In genomic region chr16:69114976-69115355, GRCh38 we compare ENCODE assay signal across 19 cellular contexts. TPM values are rescaled to one million over a fixed set of nuclear protein-coding genes. Genes with fewer than 3 reads are reported as not detected.
A peak's percentile ranks its signal among the peaks of the same experiment; 100 is the strongest.
DNase-seq lines count a peak whose midpoint lies in the region; ATAC-seq and TF ChIP-seq lines count a peak whose summit lies in the region.
"Had no signal": no experiment of that assay in that cellular context is flagged by ENCODE, and none has a peak within 500 bp of the region (broad histone marks: within the 10 kb centered on the region; RNA-seq: fewer than 3 reads in every experiment).

No MANE protein-coding gene starts in this region.

- peaks cover 19% of the 10 kb centered on the region for H3K36me3 Mint-ChIP-seq in activated naive CD8-positive, alpha-beta T cell treated with anti-CD3 and anti-CD28 coated beads, Interleukin-2, amount 10 ng/mL, durations not matched to agents 7 days and 5 days
- peaks cover 11% of the 10 kb centered on the region for H3K36me3 Mint-ChIP-seq in activated naive CD8-positive, alpha-beta T cell treated with anti-CD3 and anti-CD28 coated beads for 36 hours
- peaks cover 36 to 62% of the 10 kb centered on the region in 2 donors for H3K36me3 Mint-ChIP-seq in stimulated activated naive B cell treated with anti-CD40 and anti-IgM and Interleukin-4, amounts not matched to agents 10 μg/mL and 1 μg/mL and 100 μg/mL, for 72 hours

- peaks cover 7% of the 10 kb centered on the region for H3K4me1 Mint-ChIP-seq in activated naive CD8-positive, alpha-beta T cell treated with anti-CD3 and anti-CD28 coated beads, Interleukin-2, amount 10 ng/mL, durations not matched to agents 7 days and 5 days
- H3K4me1 Mint-ChIP-seq in activated naive CD8-positive, alpha-beta T cell treated with anti-CD3 and anti-CD28 coated beads for 36 hours = peaks cover 6% of the 10 kb centered on the region
- H3K4me1 Mint-ChIP-seq in stimulated activated naive B cell treated with anti-CD40 and anti-IgM and Interleukin-4, amounts not matched to agents 10 μg/mL and 1 μg/mL and 100 μg/mL, for 72 hours = peaks cover 5 to 10% of the 10 kb centered on the region in 2 donors

- in situ Hi-C loops in GM13976 (cut with MboI; ENCODE audit: low sequenced_read_pairs, unreplicated experiment) = loop anchor here (10.0 to 25.0 kb wide), 2 partner anchors 253 to 410 kb away; no protein-coding TSS in a partner anchor

- no peak for ATAC-seq in activated naive CD8-positive, alpha-beta T cell treated with anti-CD3 and anti-CD28 coated beads, Interleukin-2, amount 10 ng/mL, durations not matched to agents 7 days and 5 days (ENCODE audit: low read depth)
- ATAC-seq in sciatic nerve (no peak), GM18858 (IDR thresholded peaks at IDR 0.05; ENCODE audit: unreplicated experiment) (no peak), HG02938 (IDR thresholded peaks at IDR 0.05; ENCODE audit: unreplicated experiment) (no peak)
- no peak for ATAC-seq in stimulated activated naive B cell treated with anti-CD40 and anti-IgM and Interleukin-4, amounts not matched to agents 10 μg/mL and 1 μg/mL and 100 μg/mL, for 72 hours (replicated peaks)
- ATAC-seq: GM12878 had no signal

- no peak for TF ChIP-seq CTCF in GM13976 (IDR thresholded peaks at IDR 0.05; ENCODE audit: borderline replicate concordance, control extremely low read depth, extremely low read depth, insufficient read depth, missing control alignments)

- no peak overlapping the region for H3K4me3 Mint-ChIP-seq in activated naive CD8-positive, alpha-beta T cell treated with anti-CD3 and anti-CD28 coated beads, Interleukin-2, amount 10 ng/mL, durations not matched to agents 7 days and 5 days
- no peak overlapping the region for H3K4me3 Mint-ChIP-seq in activated naive CD8-positive, alpha-beta T cell treated with anti-CD3 and anti-CD28 coated beads for 36 hours
- H3K4me3 Mint-ChIP-seq in stimulated activated naive B cell treated with anti-CD40 and anti-IgM and Interleukin-4, amounts not matched to agents 10 μg/mL and 1 μg/mL and 100 μg/mL, for 72 hours = no peak overlapping the region
- H3K4me3 Mint-ChIP-seq: CD14-positive monocyte; CD4-positive, alpha-beta T cell; CD8-positive, alpha-beta memory T cell had no signal

- DNase-seq in activated naive CD8-positive, alpha-beta T cell treated with anti-CD3 and anti-CD28 coated beads, Interleukin-2, amount 10 ng/mL, durations not matched to agents 7 days and 5 days = peak; percentile 13
- DNase-seq in activated naive CD8-positive, alpha-beta T cell treated with anti-CD3 and anti-CD28 coated beads for 36 hours = no peak
- peak; percentile 21 for DNase-seq in sciatic nerve (ENCODE audit: low spot score)
- DNase-seq in stimulated activated naive B cell treated with anti-CD40 and anti-IgM and Interleukin-4, amounts not matched to agents 10 μg/mL and 1 μg/mL and 100 μg/mL, for 72 hours = no peak
- DNase-seq in GM13976 (ENCODE audit: low spot score) = no peak
- DNase-seq: AML-193; BE2C; CD4-positive, alpha-beta T cell; CD8-positive, alpha-beta memory T cell; DMS 273 treated with DMSO at 0.1 percent for 48 hours; DMS79; EL; GDM1; GM23248; HCEC 1CT had no signal

- no peak overlapping the region for H3K27ac Mint-ChIP-seq in activated naive CD8-positive, alpha-beta T cell treated with anti-CD3 and anti-CD28 coated beads, Interleukin-2, amount 10 ng/mL, durations not matched to agents 7 days and 5 days
- H3K27ac Mint-ChIP-seq in activated naive CD8-positive, alpha-beta T cell treated with anti-CD3 and anti-CD28 coated beads for 36 hours = no peak overlapping the region
- peak overlapping the region; percentile 22 for H3K27ac Mint-ChIP-seq in stimulated activated naive B cell treated with anti-CD40 and anti-IgM and Interleukin-4, amounts not matched to agents 10 μg/mL and 1 μg/mL and 100 μg/mL, for 72 hours
- H3K27ac Mint-ChIP-seq: CD4-positive, alpha-beta T cell had no signal

- intact Hi-C loops in sciatic nerve (cut with DNase I) = no loop called here

- POLR2A ChIA-PET in activated naive CD8-positive, alpha-beta T cell treated with anti-CD3 and anti-CD28 coated beads, Interleukin-2, amount 10 ng/mL, durations not matched to agents 7 days and 5 days (lab: Charles Lee) = no interaction called here

- H3K9me3 Mint-ChIP-seq in activated naive CD8-positive, alpha-beta T cell treated with anti-CD3 and anti-CD28 coated beads, Interleukin-2, amount 10 ng/mL, durations not matched to agents 7 days and 5 days = no peaks in the 10 kb centered on the region
- H3K9me3 Mint-ChIP-seq in activated naive CD8-positive, alpha-beta T cell treated with anti-CD3 and anti-CD28 coated beads for 36 hours = no peaks in the 10 kb centered on the region
- no peaks in the 10 kb centered on the region for H3K9me3 Mint-ChIP-seq in stimulated activated naive B cell treated with anti-CD40 and anti-IgM and Interleukin-4, amounts not matched to agents 10 μg/mL and 1 μg/mL and 100 μg/mL, for 72 hours
- H3K9me3 Mint-ChIP-seq: CD4-positive, alpha-beta T cell; CD8-positive, alpha-beta memory T cell had no signal

- H3K27me3 Mint-ChIP-seq in activated naive CD8-positive, alpha-beta T cell treated with anti-CD3 and anti-CD28 coated beads, Interleukin-2, amount 10 ng/mL, durations not matched to agents 7 days and 5 days = no peaks in the 10 kb centered on the region
- no peaks in the 10 kb centered on the region for H3K27me3 Mint-ChIP-seq in activated naive CD8-positive, alpha-beta T cell treated with anti-CD3 and anti-CD28 coated beads for 36 hours
- no peaks in the 10 kb centered on the region for H3K27me3 Mint-ChIP-seq in stimulated activated naive B cell treated with anti-CD40 and anti-IgM and Interleukin-4, amounts not matched to agents 10 μg/mL and 1 μg/mL and 100 μg/mL, for 72 hours
- H3K27me3 Mint-ChIP-seq: CD4-positive, alpha-beta T cell had no signal

RNA-seq across cellular contexts. Expression of gene HAS3, which starts 9.5 kb away (rescaled TPM):
- 1 to 10 TPM; 1.2 to 1.6 TPM for total RNA-seq in activated naive CD8-positive, alpha-beta T cell treated with anti-CD3 and anti-CD28 coated beads, Interleukin-2, amount 10 ng/mL, durations not matched to agents 7 days and 5 days
- under 1 TPM; 0.33 to 0.74 TPM for total RNA-seq in activated naive CD8-positive, alpha-beta T cell treated with anti-CD3 and anti-CD28 coated beads for 36 hours
- total RNA-seq in sciatic nerve = 2.7 TPM

RNA-seq across cellular contexts. Expression of gene CHTF8, which starts 17.4 kb away (rescaled TPM):
- total RNA-seq in activated naive CD8-positive, alpha-beta T cell treated with anti-CD3 and anti-CD28 coated beads, Interleukin-2, amount 10 ng/mL, durations not matched to agents 7 days and 5 days = 100 to 1,000 TPM; 126 to 132 TPM
- total RNA-seq in activated naive CD8-positive, alpha-beta T cell treated with anti-CD3 and anti-CD28 coated beads for 36 hours = 100 to 1,000 TPM; 135 to 141 TPM
- total RNA-seq in sciatic nerve = 65.1 TPM

RNA-seq across cellular contexts. Expression of gene UTP4, which starts 17.5 kb away (rescaled TPM):
- total RNA-seq in activated naive CD8-positive, alpha-beta T cell treated with anti-CD3 and anti-CD28 coated beads, Interleukin-2, amount 10 ng/mL, durations not matched to agents 7 days and 5 days = 10 to 100 TPM; 40.5 to 41.4 TPM
- total RNA-seq in activated naive CD8-positive, alpha-beta T cell treated with anti-CD3 and anti-CD28 coated beads for 36 hours = 100 to 1,000 TPM; 149 to 153 TPM
- total RNA-seq in sciatic nerve = 40.1 TPM

Comparison
In these comparisons a context has a peak if more than half of its experiments do, and no peak if none do; other contexts are left out.
1. DNase-seq: peak in activated naive CD8-positive, alpha-beta T cell treated with anti-CD3 and anti-CD28 coated beads, Interleukin-2, amount 10 ng/mL, durations not matched to agents 7 days and 5 days (single experiment) and sciatic nerve (single experiment); none in activated naive CD8-positive, alpha-beta T cell treated with anti-CD3 and anti-CD28 coated beads for 36 hours (single experiment), stimulated activated naive B cell treated with anti-CD40 and anti-IgM and Interleukin-4, amounts not matched to agents 10 μg/mL and 1 μg/mL and 100 μg/mL, for 72 hours (single experiment) and GM13976 (single experiment).